Comparison of ENCODE assay signal across 20 cellular contexts in the genomic region with DNA sequence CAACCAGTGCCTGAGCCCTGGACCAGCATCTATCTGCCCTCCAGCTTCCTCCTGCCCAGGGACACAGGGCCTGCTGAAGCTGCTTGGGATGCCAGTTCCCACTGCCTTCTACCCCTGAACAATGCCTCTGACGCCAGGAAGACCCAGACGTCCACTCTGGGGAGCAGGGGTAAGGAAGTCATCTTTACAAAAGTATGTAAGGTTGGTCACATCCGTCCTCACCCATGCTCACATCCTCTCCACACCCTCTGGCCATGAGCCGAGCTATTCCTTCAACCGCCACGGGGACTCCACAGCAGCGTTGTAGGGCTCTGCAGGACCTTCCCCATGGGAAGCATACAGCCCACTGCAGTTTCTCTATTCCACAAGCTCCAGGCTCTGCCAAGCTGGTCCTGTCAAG. TPM values are rescaled to one million over a fixed set of nuclear protein-coding genes. Genes with fewer than 3 reads are reported as not detected.
A peak's percentile ranks its signal among the peaks of the same experiment; 100 is the strongest.
DNase-seq lines count a peak whose midpoint lies in the region; ATAC-seq and TF ChIP-seq lines count a peak whose summit lies in the region.
"Had no signal": no experiment of that assay in that cellular context is flagged by ENCODE, and none has a peak within 500 bp of the region (broad histone marks: within the 10 kb centered on the region; RNA-seq: fewer than 3 reads in every experiment).

No MANE protein-coding gene starts in this region.

- no peak overlapping the region for H3K4me3 ChIP-seq in breast epithelium
- no peak overlapping the region for H3K4me3 ChIP-seq in mammary epithelial cell (replicated peaks in 1 of 3; ENCODE audit: insufficient read depth in 1 of 3, low read depth in 2 of 3, low read length in 3 of 3)
- H3K4me3 ChIP-seq in mucosa of rectum (ENCODE audit: low read length in 2 of 2): no peak overlapping the region
- H3K4me3 ChIP-seq in aorta (ENCODE audit: low read length in 2 of 2): no peak overlapping the region
- no peak overlapping the region for H3K4me3 ChIP-seq in HAP-1
- H3K4me3 ChIP-seq in CD4-positive, alpha-beta memory T cell (ENCODE audit: low read length in 2 of 2): no peak overlapping the region
- H3K4me3 ChIP-seq: SJCRH30 had no signal

- no peaks in the 10 kb centered on the region for H3K4me1 ChIP-seq in breast epithelium
- H3K4me1 ChIP-seq in mammary epithelial cell (ENCODE audit: insufficient read depth, low read length): no peaks in the 10 kb centered on the region
- H3K4me1 ChIP-seq in mucosa of rectum (ENCODE audit: control insufficient read depth in 2 of 2, insufficient read depth in 2 of 2, low read length in 2 of 2): peaks cover 0 to 2% of the 10 kb centered on the region in 2 donors
- H3K4me1 ChIP-seq in aorta (ENCODE audit: control insufficient read depth in 1 of 2, insufficient read depth in 2 of 2, low read length in 2 of 2): no peaks in the 10 kb centered on the region
- no peaks in the 10 kb centered on the region for H3K4me1 ChIP-seq in HAP-1
- no peaks in the 10 kb centered on the region for H3K4me1 ChIP-seq in CD4-positive, alpha-beta memory T cell (ENCODE audit: insufficient read depth, low read length)
- H3K4me1 ChIP-seq: SJCRH30 had no signal

- no peaks in the 10 kb centered on the region for H3K79me2 ChIP-seq in mammary epithelial cell (ENCODE audit: insufficient read depth, low read length)

- no peaks in the 10 kb centered on the region for H3K36me3 Mint-ChIP-seq in CD4-positive, alpha-beta memory T cell
- H3K36me3 Mint-ChIP-seq: CD14-positive monocyte had no signal

- no peaks in the 10 kb centered on the region for H3K9me3 ChIP-seq in breast epithelium
- no peaks in the 10 kb centered on the region for H3K9me3 ChIP-seq in mammary epithelial cell (replicated peaks; ENCODE audit: insufficient read depth, low read length)
- H3K9me3 ChIP-seq in mucosa of rectum (ENCODE audit: control insufficient read depth in 2 of 2, low read length in 2 of 2): no peaks in the 10 kb centered on the region
- no peaks in the 10 kb centered on the region for H3K9me3 ChIP-seq in aorta (ENCODE audit: control insufficient read depth, low read length)
- no peaks in the 10 kb centered on the region for H3K9me3 ChIP-seq in HAP-1
- H3K9me3 ChIP-seq in CD4-positive, alpha-beta memory T cell (ENCODE audit: control insufficient read depth in 1 of 2, low read length in 2 of 2): no peaks in the 10 kb centered on the region
- H3K9me3 ChIP-seq: SJCRH30 had no signal

- dilution Hi-C loops in mammary epithelial cell (cut with HindIII; ENCODE audit: low sequenced_read_pairs): no loop called here

- TF ChIP-seq CTCF in breast epithelium (IDR thresholded peaks at IDR 0.05) (no peak), mammary epithelial cell (conservative IDR thresholded peaks at IDR 0.05 in 1 of 2, IDR thresholded peaks at IDR 0.05 in 1 of 2; ENCODE audit: extremely low read depth in 1 of 2, insufficient read depth in 1 of 2, low read depth in 1 of 2, low read length in 2 of 2) (no peak)

- no peak overlapping the region for H3K4me2 ChIP-seq in mammary epithelial cell (ENCODE audit: insufficient read depth, low read depth, low read length)

- no peak overlapping the region for H2AFZ ChIP-seq in mammary epithelial cell (ENCODE audit: low read depth, low read length)

- peaks cover 6 to 7% of the 10 kb centered on the region in 2 donors for H3K27me3 Mint-ChIP-seq in CD4-positive, alpha-beta memory T cell

- no peak overlapping the region for H3K4me3 Mint-ChIP-seq in CD4-positive, alpha-beta memory T cell
- H3K4me3 Mint-ChIP-seq: CD14-positive monocyte had no signal

- H3K36me3 ChIP-seq in breast epithelium (no peaks in the 10 kb centered on the region), mammary epithelial cell (ENCODE audit: insufficient read depth, low read length) (no peaks in the 10 kb centered on the region), mucosa of rectum (ENCODE audit: control insufficient read depth in 2 of 2, insufficient read depth in 2 of 2, low read length in 2 of 2) (no peaks in the 10 kb centered on the region), aorta (ENCODE audit: control insufficient read depth in 1 of 2, insufficient read depth in 2 of 2, low read length in 1 of 2) (no peaks in the 10 kb centered on the region), HAP-1 (replicated peaks) (no peaks in the 10 kb centered on the region)
- H3K36me3 ChIP-seq in CD4-positive, alpha-beta memory T cell (ENCODE audit: insufficient read depth, low read length): no peaks in the 10 kb centered on the region
- H3K36me3 ChIP-seq: SJCRH30 had no signal

- H3K27ac Mint-ChIP-seq in CD4-positive, alpha-beta memory T cell: no peak overlapping the region

- WGBS in mammary epithelial cell (ENCODE audit: low coverage, missing lambda C conversion rate): 83% methylated on average over 6 of the region's 7 CpGs
- 81 to 82% methylated on average over 7 of the region's 7 CpGs for WGBS in aorta, 2 donors

- H3K9me3 Mint-ChIP-seq in CD4-positive, alpha-beta memory T cell: peaks cover 0 to 11% (median 0%) of the 10 kb centered on the region in 8 donors

- no peak overlapping the region for H3K9ac ChIP-seq in mammary epithelial cell (ENCODE audit: insufficient read depth, low read length)
- no peak overlapping the region for H3K9ac ChIP-seq in mucosa of rectum (ENCODE audit: low read depth in 1 of 2, low read length in 2 of 2)

- DNase-seq in breast epithelium (ENCODE audit: low spot score in 2 of 2): no peak
- DNase-seq in mammary epithelial cell: no peak
- peak; percentile 24 for DNase-seq in left cardiac atrium
- DNase-seq in aorta: no peak
- no peak for DNase-seq in HAP-1 (ENCODE audit: low spot score in 2 of 2)
- no peak for DNase-seq in CD4-positive, alpha-beta memory T cell
- DNase-seq: DMS79 treated with DMSO at 0.1 percent for 48 hours, H7, KG1, MV-4-11, NCI-H187, NCI-H524 treated with DMSO at 0.1 percent for 48 hours, PC-3, RPMI8226, SJCRH30 had no signal

- TF ChIP-seq POLR2A in breast epithelium (IDR thresholded peaks at IDR 0.05): no peak

- H3K27me3 ChIP-seq in breast epithelium (no peaks in the 10 kb centered on the region), mammary epithelial cell (ENCODE audit: insufficient read depth, low read length) (no peaks in the 10 kb centered on the region), mucosa of rectum (ENCODE audit: control insufficient read depth in 2 of 2, insufficient read depth in 2 of 2, low read length in 2 of 2) (peaks cover 0 to 3% of the 10 kb centered on the region in 2 donors), aorta (ENCODE audit: control insufficient read depth in 1 of 2, insufficient read depth in 2 of 2, low read length in 1 of 2) (no peaks in the 10 kb centered on the region), HAP-1 (ENCODE audit: low read depth) (no peaks in the 10 kb centered on the region)
- H3K27me3 ChIP-seq in CD4-positive, alpha-beta memory T cell (ENCODE audit: insufficient read depth, low read length): no peaks in the 10 kb centered on the region
- H3K27me3 ChIP-seq: SJCRH30 had no signal

- CTCF ChIA-PET in mammary epithelial cell (lab: Charles Lee; ENCODE audit: low non-redundant PET): no interaction called here
- CTCF ChIA-PET in CD4-positive, alpha-beta memory T cell (lab: Charles Lee; ENCODE audit: partially characterized antibody): no interaction called here

- peaks cover 0 to 2% (median 0%) of the 10 kb centered on the region in 4 donors for H3K4me1 Mint-ChIP-seq in CD4-positive, alpha-beta memory T cell
- H3K4me1 Mint-ChIP-seq: CD14-positive monocyte had no signal

- POLR2A ChIA-PET in CD4-positive, alpha-beta memory T cell (lab: Charles Lee; ENCODE audit: partially characterized antibody): no interaction called here

- H4K20me1 ChIP-seq in mammary epithelial cell (ENCODE audit: insufficient read depth, low read length): no peaks in the 10 kb centered on the region

- ATAC-seq in left cardiac atrium: peak; percentile 34 to 57
- peak; percentile 42 for ATAC-seq in aorta (ENCODE audit: low FRiP score)
- ATAC-seq in HG02852 (IDR thresholded peaks at IDR 0.05; ENCODE audit: unreplicated experiment): no peak
- ATAC-seq: PC-3 had no signal

- intact Hi-C loops in breast epithelium (cut with DNase I; ENCODE audit: low total_unique reads) (no loop called here), mammary epithelial cell (cut with micrococcal nuclease) (no loop called here), left cardiac atrium (cut with DNase I) (no loop called here), aorta (cut with DNase I) (no loop called here)
- intact Hi-C loops in CD4-positive, alpha-beta memory T cell (cut with micrococcal nuclease): no loop called here

- in situ Hi-C loops in mammary epithelial cell (cut with MboI; ENCODE audit: low sequenced_read_pairs in 2 of 2): no loop called here
- in situ Hi-C loops in HAP-1 (cut with MboI; ENCODE audit: low sequenced_read_pairs): no loop called here

- no TSS peak for BruUV-seq in mammary epithelial cell (replicated peaks; lab: Mats Ljungman, UMichigan)

- peak overlapping the region; percentile 33 to 68 for H3K27ac ChIP-seq in breast epithelium
- no peak overlapping the region for H3K27ac ChIP-seq in mammary epithelial cell (ENCODE audit: insufficient read depth, low read depth, low read length)
- peak overlapping the region; percentile 16 to 52 for H3K27ac ChIP-seq in mucosa of rectum (ENCODE audit: low read depth in 2 of 2, low read length in 2 of 2)
- no peak overlapping the region for H3K27ac ChIP-seq in aorta (ENCODE audit: low read depth in 1 of 2, low read length in 2 of 2)
- no peak overlapping the region for H3K27ac ChIP-seq in CD4-positive, alpha-beta memory T cell (ENCODE audit: low read depth, low read length)
- H3K27ac ChIP-seq: 22Rv1, SJCRH30 had no signal

RNA-seq across cellular contexts. Expression of gene CLRN3, which starts 58.5 kb away (rescaled TPM):
- under 1 TPM in 1 of 3 donors, not detected in 2; 0.98 TPM for total RNA-seq in breast epithelium
- total RNA-seq in mammary epithelial cell: not detected
- polyA plus RNA-seq in mammary epithelial cell: not detected
- not detected for polyA minus RNA-seq in mammary epithelial cell
- not detected for total RNA-seq in left cardiac atrium
- not detected for total RNA-seq in aorta
- 1 to 10 TPM in 1 of 2 donors, not detected in 1; 6.3 TPM for polyA plus RNA-seq in aorta
- not detected for total RNA-seq in CD4-positive, alpha-beta memory T cell
- polyA plus RNA-seq in CD4-positive, alpha-beta memory T cell: not detected
- total RNA-seq: H7, PC-3, SJCRH30 had no signal
- polyA plus RNA-seq: AG04450 had no signal

Comparison
In these comparisons a context has a peak if more than half of its experiments do, and no peak if none do; other contexts are left out.
1. H3K27ac ChIP-seq: peak in breast epithelium (2 of 2) and mucosa of rectum (2 of 2); none in mammary epithelial cell (single experiment), aorta (0 of 2) and CD4-positive, alpha-beta memory T cell (single experiment).